ENCODE assay signal across 24 cellular contexts in the genomic region with DNA sequence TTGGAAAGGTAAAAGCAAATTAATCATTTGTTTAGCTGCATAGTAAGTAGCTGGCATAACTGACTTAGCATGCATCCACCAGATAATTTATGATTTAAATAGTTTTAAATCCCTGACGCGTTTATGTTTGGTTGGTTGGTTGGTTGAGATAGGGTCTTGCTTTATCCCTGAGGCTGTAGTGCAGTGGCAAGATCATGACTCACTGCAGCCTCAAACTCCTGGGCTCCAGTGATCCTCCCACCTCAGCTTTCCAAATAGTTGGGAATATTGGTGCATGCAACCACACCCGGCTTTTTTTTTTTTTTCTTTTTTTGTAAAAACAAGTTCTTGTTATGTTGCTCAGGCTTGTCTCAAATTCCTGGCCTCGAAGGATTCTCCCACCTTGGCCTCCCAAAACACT.
"Had no signal": no experiment of that assay in that cellular context is flagged by ENCODE, and none has a peak within 500 bp of the region (broad histone marks: within the 10 kb centered on the region; RNA-seq: fewer than 3 reads in every experiment).

No MANE protein-coding gene starts in this region.

- H3K27me3 ChIP-seq: adrenal gland, SJCRH30 had no signal

- H3K4me3 Mint-ChIP-seq: activated CD4-positive, alpha-beta memory T cell treated with anti-CD3 and anti-CD28 coated beads, Interleukin-2, amount 10 ng/mL, durations not matched to agents 7 days and 5 days; activated CD4-positive, alpha-beta T cell treated with anti-CD3 and anti-CD28 coated beads for 36 hours; activated naive CD8-positive, alpha-beta T cell treated with anti-CD3 and anti-CD28 coated beads, Interleukin-2, amount 10 ng/mL, durations not matched to agents 7 days and 5 days; IgD-negative memory B cell had no signal

- H3K27me3 Mint-ChIP-seq: activated CD4-positive, alpha-beta memory T cell treated with anti-CD3 and anti-CD28 coated beads, Interleukin-2, amount 10 ng/mL, durations not matched to agents 7 days and 5 days; activated CD4-positive, alpha-beta T cell treated with anti-CD3 and anti-CD28 coated beads for 36 hours had no signal

- H3K36me3 ChIP-seq: adrenal gland, SJCRH30, WERI-Rb-1 had no signal

- H3K27ac ChIP-seq: adrenal gland, SJCRH30, WERI-Rb-1 had no signal

- H3K9me3 ChIP-seq: adrenal gland, SJCRH30, SK-N-SH had no signal

- H3K9me3 Mint-ChIP-seq: activated CD4-positive, alpha-beta memory T cell treated with anti-CD3 and anti-CD28 coated beads, Interleukin-2, amount 10 ng/mL, durations not matched to agents 7 days and 5 days had no signal

- H3K27ac Mint-ChIP-seq: activated CD4-positive, alpha-beta memory T cell treated with anti-CD3 and anti-CD28 coated beads, Interleukin-2, amount 10 ng/mL, durations not matched to agents 7 days and 5 days; activated CD4-positive, alpha-beta T cell treated with anti-CD3 and anti-CD28 coated beads for 36 hours; activated naive CD8-positive, alpha-beta T cell treated with anti-CD3 and anti-CD28 coated beads, Interleukin-2, amount 10 ng/mL, durations not matched to agents 7 days and 5 days; IgD-negative memory B cell had no signal

- ATAC-seq: activated CD4-positive, alpha-beta T cell treated with anti-CD3 and anti-CD28 coated beads for 36 hours had no signal

- H3K4me1 Mint-ChIP-seq: activated CD4-positive, alpha-beta memory T cell treated with anti-CD3 and anti-CD28 coated beads, Interleukin-2, amount 10 ng/mL, durations not matched to agents 7 days and 5 days; activated CD4-positive, alpha-beta T cell treated with anti-CD3 and anti-CD28 coated beads for 36 hours; activated naive CD8-positive, alpha-beta T cell treated with anti-CD3 and anti-CD28 coated beads, Interleukin-2, amount 10 ng/mL, durations not matched to agents 7 days and 5 days had no signal

- DNase-seq: activated CD4-positive, alpha-beta memory T cell treated with anti-CD3 and anti-CD28 coated beads, Interleukin-2, amount 10 ng/mL, durations not matched to agents 7 days and 5 days; activated CD4-positive, alpha-beta T cell treated with anti-CD3 and anti-CD28 coated beads for 36 hours; activated CD4-positive, alpha-beta T cell treated with anti-CD3 and anti-CD28 coated beads, Interleukin-2, amount 50 U/mL, for 1 hour; activated naive CD4-positive, alpha-beta T cell treated with anti-CD3 and anti-CD28 coated beads, Interleukin-2, amount 50 U/mL, for 16 hours; activated naive CD8-positive, alpha-beta T cell treated with anti-CD3 and anti-CD28 coated beads, Interleukin-2, amount 10 ng/mL, durations not matched to agents 7 days and 5 days; activated T-cell treated with anti-CD3 and anti-CD28 coated beads for 4 hours; adrenal gland; aorta; cerebellar nuclear complex; KG1; NCI-H1092; NCI-H1417 treated with DMSO at 0.1 percent for 48 hours; NCI-H1694; NCI-H2029; NCI-H2107; NCI-H2171 treated with DMSO at 0.1 percent for 48 hours; NCI-H510A treated with DMSO at 0.1 percent for 48 hours; NCI-H69; Right ventricle myocardium superior; SJCRH30; SK-N-SH; T-helper 1 cell; WERI-Rb-1 had no signal

- H3K4me1 ChIP-seq: adrenal gland, SJCRH30 had no signal

- H3K4me3 ChIP-seq: adrenal gland, SJCRH30 had no signal

- H3K36me3 Mint-ChIP-seq: activated naive CD8-positive, alpha-beta T cell treated with anti-CD3 and anti-CD28 coated beads, Interleukin-2, amount 10 ng/mL, durations not matched to agents 7 days and 5 days had no signal
